Comparison of ENCODE assay signal across 1 cellular context in the genomic region with DNA sequence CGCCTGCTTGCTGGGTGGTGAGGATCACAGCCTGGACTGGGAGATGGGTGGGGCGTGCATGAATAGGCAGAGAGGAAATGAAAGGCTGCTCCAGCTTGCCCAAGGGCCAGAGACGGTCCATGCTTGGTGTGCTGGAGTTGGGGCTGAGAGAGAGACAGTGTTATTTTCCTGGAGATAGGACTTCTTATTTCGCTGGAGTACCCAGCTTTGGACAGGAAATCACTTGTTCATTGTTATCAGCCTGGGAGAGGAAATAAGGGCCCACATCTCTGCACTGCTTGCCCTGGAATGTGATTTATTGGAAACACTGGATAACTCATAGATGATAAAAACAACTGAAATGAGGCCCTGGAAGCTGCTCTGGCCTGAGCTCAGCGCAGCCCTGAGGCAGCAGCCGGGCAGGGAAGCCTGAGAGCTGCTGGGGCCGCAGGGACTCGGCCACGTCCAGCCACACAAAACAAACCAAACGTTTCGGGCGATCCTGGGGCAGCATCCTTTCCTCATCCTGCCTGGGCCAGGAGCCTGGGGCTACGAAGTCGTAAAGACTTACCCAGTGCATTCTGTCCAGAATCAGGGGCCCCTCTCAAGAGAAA.
TF ChIP-seq lines count a peak whose summit lies in the region.

No MANE protein-coding gene starts in this region.

TF ChIP-seq in IMR-90, 13 proteins besides CTCF, POLR2A, EP300 and RAD21:
- TF ChIP-seq ELK1 (IDR thresholded peaks at IDR 0.05; ENCODE audit: borderline replicate concordance, low read depth, low read length) (no peak), CEBPB (IDR thresholded peaks at IDR 0.05; ENCODE audit: low read depth, low read length) (no peak), MAZ (IDR thresholded peaks at IDR 0.05; ENCODE audit: borderline replicate concordance, low read depth, low read length) (no peak), USF2 (IDR thresholded peaks at IDR 0.05; ENCODE audit: low read depth, low read length) (no peak), MAFK (IDR thresholded peaks at IDR 0.05; ENCODE audit: low read depth, low read length) (no peak), FOS (IDR thresholded peaks at IDR 0.05; ENCODE audit: low read depth, low read length) (no peak), RFX5 (IDR thresholded peaks at IDR 0.05; ENCODE audit: low read depth, low read length) (no peak), BHLHE40 (IDR thresholded peaks at IDR 0.05; ENCODE audit: low read depth, low read length) (no peak), NFE2L2 (IDR thresholded peaks at IDR 0.05; ENCODE audit: low read depth, low read length) (no peak), SMC3 (IDR thresholded peaks at IDR 0.05; ENCODE audit: low read depth, low read length) (no peak), MXI1 (IDR thresholded peaks at IDR 0.05; ENCODE audit: borderline replicate concordance, low read depth, low read length) (no peak), RCOR1 (IDR thresholded peaks at IDR 0.05; ENCODE audit: insufficient replicate concordance, low read length) (no peak), CHD1 (IDR thresholded peaks at IDR 0.05; ENCODE audit: low read depth, low read length) (no peak)
